ENCODE assay signal across 11 cellular contexts in the genomic region with DNA sequence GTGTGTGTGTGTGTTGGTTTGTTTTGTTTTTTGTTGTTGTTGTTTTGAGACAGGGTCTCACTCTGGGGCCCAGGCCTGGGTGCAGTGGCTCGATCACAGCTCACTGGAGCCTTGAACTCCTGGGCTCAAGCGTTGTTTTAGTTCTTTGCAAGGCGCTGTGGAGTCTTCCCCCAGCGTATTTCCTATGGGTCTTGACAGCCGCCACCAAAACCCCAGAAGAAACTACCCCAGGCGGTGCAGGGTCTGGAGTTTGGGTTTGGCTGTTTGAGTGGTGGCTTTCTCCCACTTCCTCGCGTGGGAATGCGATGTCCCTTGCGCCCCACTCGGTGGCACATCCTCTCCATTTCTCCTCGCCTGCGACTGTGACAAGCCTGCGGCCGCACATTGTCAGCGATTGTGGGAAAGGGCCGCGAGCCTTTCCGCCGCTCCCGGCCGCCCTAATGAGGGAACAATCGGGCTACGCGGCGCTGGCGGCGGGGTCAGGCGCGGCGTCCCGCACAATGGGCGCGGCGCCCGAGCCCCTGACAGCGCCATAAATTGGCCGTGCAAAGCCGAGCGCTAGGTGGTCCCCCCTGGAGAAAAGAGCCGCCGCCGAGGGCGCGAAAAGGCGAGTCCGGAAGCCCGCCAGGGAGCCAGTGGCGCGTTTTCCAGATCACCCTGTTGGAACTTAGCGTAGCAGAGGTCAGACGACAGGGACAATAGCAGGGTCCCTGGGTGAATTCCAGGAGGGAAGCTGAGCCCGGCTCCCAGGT.
DNase-seq lines count a peak whose midpoint lies in the region; ATAC-seq, FAIRE-seq and TF ChIP-seq lines count a peak whose summit lies in the region.
"Had no signal": no experiment of that assay in that cellular context is flagged by ENCODE, and none has a peak within 500 bp of the region (broad histone marks: within the 10 kb centered on the region; RNA-seq: fewer than 3 reads in every experiment).

No MANE protein-coding gene starts in this region.

- no peaks in the 10 kb centered on the region for H3K9me3 Mint-ChIP-seq in astrocyte (ENCODE audit: unreplicated experiment)
- peaks cover under 1% of the 10 kb centered on the region for H3K9me3 Mint-ChIP-seq in natural killer cell treated with Interleukin-12 subunit alpha and Interleukin-12 subunit beta and Interleukin-15 and Interleukin-18, amount 100 ng/mL, for 72 hours
- H3K9me3 Mint-ChIP-seq: T-cell had no signal

- H3K27ac ChIP-seq in BLaER1 (peak overlapping the region; percentile 64), astrocyte (ENCODE audit: low read depth, low read length) (no peak overlapping the region), right atrium auricular region (peak overlapping the region; percentile 28 to 56)
- H3K27ac ChIP-seq: tibial artery had no signal

- no peak for FAIRE-seq in astrocyte (lab: Jason Lieb, UNC)
- FAIRE-seq: bronchial epithelial cell had no signal

- peaks cover 24% of the 10 kb centered on the region for H3K4me1 ChIP-seq in BLaER1
- H3K4me1 ChIP-seq in astrocyte (ENCODE audit: insufficient read depth, low read length), result no peaks in the 10 kb centered on the region
- peaks cover 0 to 16% of the 10 kb centered on the region in 2 donors for H3K4me1 ChIP-seq in right atrium auricular region
- H3K4me1 ChIP-seq: tibial artery had no signal

- peaks cover 31% of the 10 kb centered on the region for H3K27me3 Mint-ChIP-seq in astrocyte (ENCODE audit: low read depth, unreplicated experiment)
- H3K27me3 Mint-ChIP-seq in natural killer cell treated with Interleukin-12 subunit alpha and Interleukin-12 subunit beta and Interleukin-15 and Interleukin-18, amount 100 ng/mL, for 72 hours, result peaks cover 17 to 25% of the 10 kb centered on the region in 2 donors

- no peaks in the 10 kb centered on the region for H4K20me1 ChIP-seq in BLaER1
- H4K20me1 ChIP-seq in astrocyte (ENCODE audit: insufficient read depth, low read length), result no peaks in the 10 kb centered on the region

- no peak overlapping the region for H3K9ac ChIP-seq in BLaER1
- peak overlapping the region; percentile 31 for H3K9ac ChIP-seq in astrocyte (ENCODE audit: low read length)

- TF ChIP-seq CTCF in astrocyte (IDR thresholded peaks at IDR 0.05; ENCODE audit: insufficient read depth, low read depth, low read length) (no peak), right atrium auricular region (IDR thresholded peaks at IDR 0.05) (no peak)

- peak overlapping the region; percentile 68 for H3K4me3 Mint-ChIP-seq in astrocyte (ENCODE audit: unreplicated experiment)
- H3K4me3 Mint-ChIP-seq in natural killer cell treated with Interleukin-12 subunit alpha and Interleukin-12 subunit beta and Interleukin-15 and Interleukin-18, amount 100 ng/mL, for 72 hours, result peak overlapping the region; percentile 63

- peaks cover 3% of the 10 kb centered on the region for H3K4me1 Mint-ChIP-seq in astrocyte (ENCODE audit: low read depth, unreplicated experiment)
- peaks cover 10 to 15% of the 10 kb centered on the region in 2 donors for H3K4me1 Mint-ChIP-seq in natural killer cell treated with Interleukin-12 subunit alpha and Interleukin-12 subunit beta and Interleukin-15 and Interleukin-18, amount 100 ng/mL, for 72 hours (ENCODE audit: low read depth in 2 of 2)

- H3K79me2 ChIP-seq in astrocyte (ENCODE audit: insufficient read depth, low read length), result no peaks in the 10 kb centered on the region

- ATAC-seq in natural killer cell treated with Interleukin-12 subunit alpha and Interleukin-12 subunit beta and Interleukin-15 and Interleukin-18, amount 100 ng/mL, for 72 hours, result peak; percentile 20 to 40
- ATAC-seq in GM18511 (IDR thresholded peaks at IDR 0.05; ENCODE audit: unreplicated experiment), result no peak

- H3K27me3 ChIP-seq in BLaER1 (no peaks in the 10 kb centered on the region), astrocyte (ENCODE audit: insufficient read depth, low read length) (peaks cover 5% of the 10 kb centered on the region), right atrium auricular region (peaks cover 0 to 6% of the 10 kb centered on the region in 2 donors)

- no peak overlapping the region for H3K4me3 ChIP-seq in BLaER1
- H3K4me3 ChIP-seq in astrocyte (ENCODE audit: insufficient read depth, low read depth, low read length), result peak overlapping the region; percentile 29
- H3K4me3 ChIP-seq in right atrium auricular region, result peak overlapping the region in 1 of 2 donors; percentile 32
- H3K4me3 ChIP-seq: tibial artery had no signal

- H3K9me3 ChIP-seq in BLaER1 (peaks cover 9% of the 10 kb centered on the region), astrocyte (ENCODE audit: insufficient read depth, low read depth, low read length) (no peaks in the 10 kb centered on the region), right atrium auricular region (no peaks in the 10 kb centered on the region)

- H3K36me3 ChIP-seq in BLaER1 (no peaks in the 10 kb centered on the region), astrocyte (ENCODE audit: insufficient read depth, low read length) (no peaks in the 10 kb centered on the region), right atrium auricular region (no peaks in the 10 kb centered on the region)
- H3K36me3 ChIP-seq: tibial artery had no signal

- DNase-seq in astrocyte (ENCODE audit: low read depth) (no peak), right atrium auricular region (ENCODE audit: low spot score) (no peak), amniotic stem cell (lab: John Stamatoyannopoulos, UW) (no peak), NCI-H2029 treated with DMSO at 0.1 percent for 48 hours (lab: John Stamatoyannopoulos, UW) (no peak)
- DNase-seq in natural killer cell treated with Interleukin-12 subunit alpha and Interleukin-12 subunit beta and Interleukin-15 and Interleukin-18, amount 100 ng/mL, for 72 hours (ENCODE audit: low spot score), result no peak
- no peak for DNase-seq in activated CD4-positive, alpha-beta T cell treated with anti-CD3 and anti-CD28 coated beads, Interleukin-2, amount 50 U/mL, for 1 hour

- H2AFZ ChIP-seq in astrocyte (ENCODE audit: low read depth, low read length), result peak overlapping the region; percentile 93

- no peak overlapping the region for H3K27ac Mint-ChIP-seq in astrocyte (ENCODE audit: unreplicated experiment)
- no peak overlapping the region for H3K27ac Mint-ChIP-seq in natural killer cell treated with Interleukin-12 subunit alpha and Interleukin-12 subunit beta and Interleukin-15 and Interleukin-18, amount 100 ng/mL, for 72 hours
- H3K27ac Mint-ChIP-seq: T-cell had no signal

- H3K4me2 ChIP-seq in BLaER1 (peak overlapping the region; percentile 65), astrocyte (ENCODE audit: low read length) (peak overlapping the region; percentile 84)

- H3K36me3 Mint-ChIP-seq in astrocyte (ENCODE audit: low read depth, unreplicated experiment), result no peaks in the 10 kb centered on the region
- no peaks in the 10 kb centered on the region for H3K36me3 Mint-ChIP-seq in natural killer cell treated with Interleukin-12 subunit alpha and Interleukin-12 subunit beta and Interleukin-15 and Interleukin-18, amount 100 ng/mL, for 72 hours
- H3K36me3 Mint-ChIP-seq: T-cell had no signal
